8 cellular contexts compared by ENCODE assay signal in the genomic region with DNA sequence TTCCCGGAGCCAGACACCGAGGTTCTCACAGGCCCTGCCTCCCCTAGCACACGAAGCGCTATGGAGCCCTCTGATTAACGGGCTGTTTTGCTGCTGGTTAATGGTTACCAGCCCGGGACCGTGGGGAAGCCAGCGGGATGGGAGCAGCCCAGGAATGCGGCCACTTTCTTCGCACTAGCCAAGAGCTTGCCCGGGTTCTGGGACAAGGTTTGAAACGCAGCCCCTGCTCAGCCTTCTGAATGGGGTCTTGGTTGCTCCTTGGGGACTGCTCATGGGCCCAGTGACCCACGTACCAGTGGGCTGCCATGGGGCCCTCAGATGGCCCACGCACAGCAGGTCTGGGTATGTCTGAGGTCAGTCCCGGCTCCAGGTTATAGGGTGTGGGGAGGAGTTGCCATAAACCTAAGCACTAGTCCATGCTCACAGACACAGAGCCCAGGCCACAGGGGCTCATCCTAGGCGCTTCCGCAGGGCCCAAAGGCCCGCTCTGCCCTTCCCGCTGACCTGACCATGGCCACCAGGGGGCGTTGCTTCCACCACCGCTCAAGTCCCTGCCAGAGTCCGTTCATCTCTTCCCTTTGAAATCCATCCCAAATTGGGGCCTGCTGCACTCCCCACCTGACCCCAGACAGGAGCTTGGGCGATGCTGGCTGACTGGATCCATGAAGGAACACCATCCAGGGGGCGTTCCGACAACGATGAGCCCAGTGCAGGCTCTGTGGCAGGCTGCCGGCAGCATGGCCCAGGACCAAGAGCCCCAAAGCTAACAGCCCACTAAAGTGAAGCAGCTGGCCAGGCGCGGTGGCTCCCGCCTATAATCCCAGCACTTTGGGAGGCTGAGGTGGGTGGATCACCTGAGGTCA. TPM values are rescaled to one million over a fixed set of nuclear protein-coding genes. Genes with fewer than 3 reads are reported as not detected.
DNase-seq lines count a peak whose midpoint lies in the region; ATAC-seq and TF ChIP-seq lines count a peak whose summit lies in the region.

No MANE protein-coding gene starts in this region.

- no peaks in the 10 kb centered on the region for H3K9me2 ChIP-seq in DOHH2 (replicated peaks; ENCODE audit: control insufficient read depth, low read length)

- no peaks in the 10 kb centered on the region for H3K27me3 Mint-ChIP-seq in stimulated activated memory B cell treated with anti-CD40 and anti-IgM and Interleukin-4, amounts not matched to agents 10 μg/mL and 1 μg/mL and 100 μg/mL, for 72 hours

- H3K9me3 Mint-ChIP-seq in stimulated activated memory B cell treated with anti-CD40 and anti-IgM and Interleukin-4, amounts not matched to agents 10 μg/mL and 1 μg/mL and 100 μg/mL, for 72 hours = no peaks in the 10 kb centered on the region

- intact Hi-C loops in colonic mucosa (cut with DNase I) (loop anchor here (10.0 kb wide), 1 partner anchor 195 kb away; no protein-coding TSS in a partner anchor), left lung (cut with DNase I) (loop anchor here in 1 of 2 donors (10.0 kb wide), 1 partner anchor 95 kb away; no protein-coding TSS in a partner anchor)

- H3F3A ChIP-seq in DOHH2 (ENCODE audit: control insufficient read depth, insufficient read depth) = no peaks in the 10 kb centered on the region

- TF ChIP-seq CTCF in DOHH2 (IDR thresholded peaks at IDR 0.05; ENCODE audit: low read depth, low read length, poor library complexity, severe bottlenecking) (peak; percentile 88), LNCaP clone FGC (IDR thresholded peaks at IDR 0.05; ENCODE audit: control insufficient read depth, extremely low read depth, insufficient read depth) (peak; percentile 59), colonic mucosa (IDR thresholded peaks at IDR 0.05) (peak; percentile 84), left lung (IDR thresholded peaks at IDR 0.05) (peak; percentile 65 to 86)

- no peak overlapping the region for H3K4me2 ChIP-seq in DOHH2 (ENCODE audit: low read length)

- H3K9ac ChIP-seq in colonic mucosa (ENCODE audit: low read depth in 2 of 2, low read length in 2 of 2) = no peak overlapping the region

- H3K9me3 ChIP-seq in DOHH2 (ENCODE audit: control insufficient read depth, insufficient read depth, low read length) (no peaks in the 10 kb centered on the region), colonic mucosa (no peaks in the 10 kb centered on the region), left lung (no peaks in the 10 kb centered on the region)

- H3K4me1 ChIP-seq in DOHH2 (ENCODE audit: control insufficient read depth, low read length) = no peaks in the 10 kb centered on the region
- peaks cover 17% of the 10 kb centered on the region for H3K4me1 ChIP-seq in colonic mucosa
- H3K4me1 ChIP-seq in left lung = peaks cover 12 to 65% of the 10 kb centered on the region in 2 donors

- H3K27ac Mint-ChIP-seq in stimulated activated memory B cell treated with anti-CD40 and anti-IgM and Interleukin-4, amounts not matched to agents 10 μg/mL and 1 μg/mL and 100 μg/mL, for 72 hours = no peak overlapping the region

- peak; percentile 41 to 60 for ATAC-seq in activated CD4-positive, CD25-positive, alpha-beta regulatory T cell treated with anti-CD3 and anti-CD28 coated beads, Interleukin-2, amount 50 U/mL, for 24 hours
- peak; percentile 55 for ATAC-seq in left lung
- ATAC-seq in stimulated activated memory B cell treated with anti-CD40 and anti-IgM and Interleukin-4, amounts not matched to agents 10 μg/mL and 1 μg/mL and 100 μg/mL, for 72 hours = no peak
- no peak for ATAC-seq in HG02588 (IDR thresholded peaks at IDR 0.05; ENCODE audit: unreplicated experiment)

- H3K36me3 Mint-ChIP-seq in stimulated activated memory B cell treated with anti-CD40 and anti-IgM and Interleukin-4, amounts not matched to agents 10 μg/mL and 1 μg/mL and 100 μg/mL, for 72 hours = peaks cover 9% of the 10 kb centered on the region

- H3K36me3 ChIP-seq in DOHH2 (ENCODE audit: control insufficient read depth, low read length) (peaks cover 10% of the 10 kb centered on the region; the same call in 1 of the 2 replicates), colonic mucosa (no peaks in the 10 kb centered on the region), left lung (peaks cover 0 to 54% of the 10 kb centered on the region in 2 donors)

- H3K4me3 ChIP-seq in DOHH2 (ENCODE audit: low read length) (no peak overlapping the region), LNCaP clone FGC (ENCODE audit: low read depth, low read length) (no peak overlapping the region), colonic mucosa (no peak overlapping the region), left lung (no peak overlapping the region)

- H3K4me3 Mint-ChIP-seq in stimulated activated memory B cell treated with anti-CD40 and anti-IgM and Interleukin-4, amounts not matched to agents 10 μg/mL and 1 μg/mL and 100 μg/mL, for 72 hours = no peak overlapping the region

- no peak overlapping the region for H3K27ac ChIP-seq in DOHH2 (ENCODE audit: low read depth, low read length)
- no peak overlapping the region for H3K27ac ChIP-seq in colonic mucosa
- H3K27ac ChIP-seq in left lung = peak overlapping the region in 1 of 2 donors; percentile 55

- H3K27me3 ChIP-seq in DOHH2 (ENCODE audit: control insufficient read depth, low read length) (no peaks in the 10 kb centered on the region), colonic mucosa (no peaks in the 10 kb centered on the region), left lung (no peaks in the 10 kb centered on the region)

- DNase-seq in LNCaP clone FGC (ENCODE audit: low read depth) (no peak), colonic mucosa (peak; percentile 73), left lung (peak; percentile 55 to 92)
- peak in 2 of 3 experiments; percentile 41 to 43 for DNase-seq in stimulated activated CD4-positive, alpha-beta T cell treated with anti-CD3 and anti-CD28 coated beads, TNF-alpha, amount 100 ng/mL, for 4 hours (ENCODE audit: low read depth in 3 of 3)

- peaks cover 4% of the 10 kb centered on the region for H4K20me1 ChIP-seq in DOHH2 (ENCODE audit: control insufficient read depth, insufficient read depth, low read depth, low read length)

- peaks cover 20% of the 10 kb centered on the region for H3K79me2 ChIP-seq in DOHH2 (ENCODE audit: control insufficient read depth, low read length)

- H3K4me1 Mint-ChIP-seq in stimulated activated memory B cell treated with anti-CD40 and anti-IgM and Interleukin-4, amounts not matched to agents 10 μg/mL and 1 μg/mL and 100 μg/mL, for 72 hours = peaks cover 24% of the 10 kb centered on the region

RNA-seq across cellular contexts. Expression of gene ISYNA1, which starts 31.5 kb away (rescaled TPM):
- total RNA-seq in colonic mucosa (10 to 100 TPM; 17.7 to 25.7 TPM), left lung (10 to 100 TPM; 22.8 to 43.9 TPM)

RNA-seq across cellular contexts. Expression of gene SSBP4, which starts 50.3 kb away (rescaled TPM):
- total RNA-seq in colonic mucosa (10 to 100 TPM; 40.1 to 77.3 TPM), left lung (10 to 100 TPM; 49.8 to 79.9 TPM)

RNA-seq across cellular contexts. Expression of gene ELL, which starts 52.4 kb away (rescaled TPM):
- total RNA-seq in colonic mucosa (10 to 100 TPM; 16.3 to 18.6 TPM), left lung (10 to 100 TPM; 13.3 to 22.9 TPM)

Comparison
In these comparisons a context has a peak if more than half of its experiments do, and no peak if none do; other contexts are left out.
1. ATAC-seq: peak in activated CD4-positive, CD25-positive, alpha-beta regulatory T cell treated with anti-CD3 and anti-CD28 coated beads, Interleukin-2, amount 50 U/mL, for 24 hours (2 of 2) and left lung (single experiment); none in stimulated activated memory B cell treated with anti-CD40 and anti-IgM and Interleukin-4, amounts not matched to agents 10 μg/mL and 1 μg/mL and 100 μg/mL, for 72 hours (single experiment) and HG02588 (single experiment).
2. Peak in every context shown above with its lines, with median percentiles within 50 percentile points of each other: CTCF ChIP-seq.